16 cellular contexts compared by ENCODE assay signal in the genomic region with DNA sequence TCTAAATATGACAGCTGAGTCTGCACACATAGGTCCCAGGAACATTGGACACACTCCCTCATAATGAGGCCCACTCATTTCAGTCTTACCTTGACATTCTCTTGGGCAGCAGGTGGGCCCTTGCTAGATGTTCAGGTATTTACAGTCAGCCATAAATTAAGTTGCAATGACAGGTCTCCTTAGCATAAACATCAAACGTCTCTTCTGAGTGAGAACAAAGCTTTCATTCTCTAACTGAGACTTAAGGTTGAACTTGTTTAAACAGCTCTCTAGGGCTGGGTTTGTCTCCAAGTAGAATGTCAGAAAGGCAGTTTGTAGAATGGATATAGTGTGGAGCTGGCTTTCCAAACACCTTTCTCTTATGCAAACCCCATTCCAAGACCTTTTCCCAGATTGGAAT. TPM values are rescaled to one million over a fixed set of nuclear protein-coding genes. Genes with fewer than 3 reads are reported as not detected.
DNase-seq lines count a peak whose midpoint lies in the region; ATAC-seq, FAIRE-seq and TF ChIP-seq lines count a peak whose summit lies in the region.
"Had no signal": no experiment of that assay in that cellular context is flagged by ENCODE, and none has a peak within 500 bp of the region (broad histone marks: within the 10 kb centered on the region; RNA-seq: fewer than 3 reads in every experiment).

No MANE protein-coding gene starts in this region.

- no peak for TF ChIP-seq EP300 in A549 (IDR thresholded peaks at IDR 0.05)
- no peak for TF ChIP-seq EP300 in K562 (IDR thresholded peaks at IDR 0.05; ENCODE audit: low read length)
- 0 out of 4 replicates have a peak, but pooled peaks of 1 of the 2 experiments have one; percentile 26 for TF ChIP-seq EP300 in HepG2 (IDR thresholded peaks at IDR 0.05; ENCODE audit: low read depth in 2 of 2, low read length in 2 of 2)
- no peak for TF ChIP-seq EP300 in HepG2 (CRISPR knock-in tag; IDR thresholded peaks at IDR 0.05; ENCODE audit: borderline replicate concordance)

- no peak for ATAC-seq in A549
- ATAC-seq in K562 = no peak
- ATAC-seq in HepG2 = no peak
- ATAC-seq in heart right ventricle = no peak

- H3K4me2 ChIP-seq in A549 = 0 out of 3 replicates have a peak overlapping the region, but pooled peaks have one; percentile 27
- no peak overlapping the region for H3K4me2 ChIP-seq in K562 (ENCODE audit: insufficient read depth, low read length)
- no peak overlapping the region for H3K4me2 ChIP-seq in HepG2 (ENCODE audit: low read depth, low read length)

- no peaks in the 10 kb centered on the region for H3K9me3 ChIP-seq in A549
- H3K9me3 ChIP-seq in K562 (replicated peaks; ENCODE audit: control insufficient read depth, insufficient read depth, low read depth, low read length) = no peaks in the 10 kb centered on the region
- no peaks in the 10 kb centered on the region for H3K9me3 ChIP-seq in HepG2 (ENCODE audit: low read length)
- H3K9me3 ChIP-seq in heart right ventricle = no peaks in the 10 kb centered on the region
- H3K9me3 ChIP-seq: Peyer's patch had no signal

- TF ChIP-seq CTCF in A549 (IDR thresholded peaks at IDR 0.05) (no peak), K562 (IDR thresholded peaks at IDR 0.05 in 2 of 3, conservative IDR thresholded peaks at IDR 0.05 in 1 of 3; ENCODE audit: insufficient read depth in 2 of 3, low read depth in 1 of 3, low read length in 3 of 3) (no peak), HepG2 (CRISPR knock-in tag; IDR thresholded peaks at IDR 0.05) (no peak), heart right ventricle (IDR thresholded peaks at IDR 0.05) (no peak)

- BruUV-seq in K562 (replicated peaks; lab: Mats Ljungman, UMichigan) = no TSS peak
- no TSS peak for BruUV-seq in HepG2 (replicated peaks; lab: Mats Ljungman, UMichigan)

- H2AFZ ChIP-seq in K562 (ENCODE audit: low read depth, low read length) (no peak overlapping the region), HepG2 (ENCODE audit: low read length) (no peak overlapping the region)

- H3K36me3 ChIP-seq in K562 (ENCODE audit: control insufficient read depth, insufficient read depth, low read length) (peaks cover 5% of the 10 kb centered on the region; the same call in 1 of the 3 replicates), HepG2 (replicated peaks in 1 of 2; ENCODE audit: control insufficient read depth in 1 of 2, insufficient read depth in 2 of 2, low read length in 2 of 2) (no peaks in the 10 kb centered on the region; a peak in 1 of 5 replicates), heart right ventricle (peaks cover 0 to 22% (median 0%) of the 10 kb centered on the region in 9 donors)
- H3K36me3 ChIP-seq: Peyer's patch had no signal

- TF ChIP-seq POLR2A in A549 (IDR thresholded peaks at IDR 0.05; ENCODE audit: low read length) (no peak), K562 (conservative IDR thresholded peaks at IDR 0.05) (no peak), HepG2 (IDR thresholded peaks at IDR 0.05; ENCODE audit: insufficient read depth in 1 of 2, low read depth in 2 of 2, low read length in 2 of 2) (no peak)

- no peaks in the 10 kb centered on the region for H3K9me1 ChIP-seq in K562 (ENCODE audit: control insufficient read depth, insufficient read depth, low read length)

- in situ Hi-C loops in K562 (cut with MboI) = no loop called here
- in situ Hi-C loops in HepG2 (cut with HindIII; ENCODE audit: extremely low pct_ligation_motif_present, low pct_unique_long_range_greater_than_20kb) = no loop called here

- H4K20me1 ChIP-seq in K562 (replicated peaks; ENCODE audit: control insufficient read depth, insufficient read depth, low read length) (no peaks in the 10 kb centered on the region; the same call in 1 of the 2 replicates), HepG2 (ENCODE audit: insufficient read depth, low read length) (no peaks in the 10 kb centered on the region)

- H3K27me3 ChIP-seq in K562 (ENCODE audit: control insufficient read depth in 2 of 2, insufficient read depth in 2 of 2, low read length in 2 of 2) (no peaks in the 10 kb centered on the region), HepG2 (ENCODE audit: control insufficient read depth in 1 of 2, insufficient read depth in 2 of 2, low read length in 2 of 2) (no peaks in the 10 kb centered on the region), heart right ventricle (no peaks in the 10 kb centered on the region)
- H3K27me3 ChIP-seq: Peyer's patch had no signal

- WGBS in A549 (ENCODE audit: missing lambda C conversion rate) = 14% methylated on average over 1 of the region's 1 CpG
- WGBS in K562 (ENCODE audit: insufficient coverage, low coverage, missing lambda C conversion rate) = 13% methylated on average over 1 of the region's 1 CpG
- WGBS in HepG2 (ENCODE audit: low lambda C conversion rate) = 17% methylated on average over 1 of the region's 1 CpG
- 21 to 45% methylated on average over 1 of the region's 1 CpG for WGBS in heart right ventricle, 2 donors

- H3K9ac ChIP-seq in K562 (ENCODE audit: insufficient read depth in 1 of 2, low read depth in 2 of 2, low read length in 2 of 2) (no peak overlapping the region), HepG2 (ENCODE audit: insufficient read depth, low read depth, low read length) (no peak overlapping the region)

- H3K4me1 ChIP-seq in A549 = peaks cover 10% of the 10 kb centered on the region
- H3K4me1 ChIP-seq in K562 (replicated peaks in 1 of 2; ENCODE audit: control insufficient read depth in 2 of 2, insufficient read depth in 2 of 2, low read length in 2 of 2) = no peaks in the 10 kb centered on the region; a peak in 1 of 5 replicates
- peaks cover 58% of the 10 kb centered on the region for H3K4me1 ChIP-seq in HepG2 (ENCODE audit: insufficient read depth, low read length)
- peaks cover 0 to 37% (median 13%) of the 10 kb centered on the region in 9 donors for H3K4me1 ChIP-seq in heart right ventricle

- H3K79me2 ChIP-seq in K562 (ENCODE audit: control insufficient read depth, insufficient read depth, low read length) (peaks cover 5% of the 10 kb centered on the region; the same call in 1 of the 3 replicates), HepG2 (ENCODE audit: insufficient read depth, low read length) (peaks cover 80% of the 10 kb centered on the region)

- POLR2A ChIA-PET in A549 (lab: Yijun Ruan, JAX) (interaction anchor here (1.3 kb wide), 1 partner anchor 141 kb away, joined by 4 read pairs; no protein-coding TSS in a partner anchor), K562 (lab: Yijun Ruan, JAX) (interaction anchor here (0.7 to 2.1 kb wide), 6 partner anchors 9 to 36 kb away, joined by 3 to 8 read pairs (median 4); a partner anchor contains a TSS), HepG2 (lab: Yijun Ruan, JAX) (interaction anchor here (1.3 kb wide), 1 partner anchor 15 kb away, joined by 9 read pairs; no protein-coding TSS in a partner anchor)

- H3K4me3 ChIP-seq in A549 (no peak overlapping the region), K562 (no peak overlapping the region), HepG2 (replicated peaks in 1 of 3; ENCODE audit: insufficient read depth in 1 of 3, low read depth in 2 of 3, low read length in 3 of 3) (no peak overlapping the region), heart right ventricle (no peak overlapping the region)
- H3K4me3 ChIP-seq: Peyer's patch had no signal

- CTCF ChIA-PET in A549 (lab: Yijun Ruan, JAX) = interaction anchor here (0.8 to 1.6 kb wide), 10 partner anchors 9 to 68 kb away, joined by 3 to 6 read pairs (median 4); no protein-coding TSS in a partner anchor
- CTCF ChIA-PET in K562 (lab: Yijun Ruan, JAX; ENCODE audit: low intra/inter-chr PET ratio) = no interaction called here
- CTCF ChIA-PET in HepG2 (lab: Yijun Ruan, JAX; ENCODE audit: low intra/inter-chr PET ratio, low total read pairs) = no interaction called here

- no peak for TF ChIP-seq RAD21 in A549 (conservative IDR thresholded peaks at IDR 0.05 in 1 of 2, IDR thresholded peaks at IDR 0.05 in 1 of 2)
- TF ChIP-seq RAD21 in K562 (CRISPR knock-in tag; conservative IDR thresholded peaks at IDR 0.05 in 1 of 2, IDR thresholded peaks at IDR 0.05 in 1 of 2) = no peak
- no peak for TF ChIP-seq RAD21 in HepG2 (CRISPR knock-in tag; IDR thresholded peaks at IDR 0.05)

- intact Hi-C loops in K562 (cut with micrococcal nuclease) (no loop called here), HepG2 (cut with micrococcal nuclease; ENCODE audit: unreplicated experiment) (no loop called here), heart right ventricle (cut with DNase I) (no loop called here)

- FAIRE-seq in A549 (lab: Jason Lieb, UNC) (no peak), K562 (lab: Jason Lieb, UNC) (no peak), HepG2 (lab: Jason Lieb, UNC) (no peak)

- DNase-seq in A549 (ENCODE audit: low read depth in 1 of 2, low spot score in 1 of 2) (no peak), HT-29 (ENCODE audit: low spot score) (peak; percentile 88), K562 (ENCODE audit: extremely low read depth in 1 of 4, low spot score in 3 of 4) (no peak), HepG2 (ENCODE audit: low spot score) (peak; percentile 25), hypothalamus (lab: John Stamatoyannopoulos, UW) (no peak), heart right ventricle (no peak)
- no peak for DNase-seq in activated effector memory CD4-positive, alpha-beta T cell treated with anti-CD3 and anti-CD28 coated beads, Interleukin-2, amount 50 U/mL, for 16 hours
- DNase-seq in activated T-cell treated with anti-CD3 and anti-CD28 coated beads, Interleukin-2, amount 50 U/mL, for 1 hour = no peak
- DNase-seq: activated T-cell treated with anti-CD3 and anti-CD28 coated beads, Interleukin-2, amount 50 U/mL, for 48 hours; amygdala; DMS79; immature natural killer cell; NCI-H1048; Peyer's patch; posterior cingulate gyrus; T-helper 2 cell had no signal

- H3K27ac ChIP-seq in A549 (no peak overlapping the region), K562 (ENCODE audit: extremely low read depth, low read depth, low read length) (no peak overlapping the region), HepG2 (ENCODE audit: extremely low read length, insufficient read depth, low read length) (peak overlapping the region; percentile 22), heart right ventricle (no peak overlapping the region)

RNA-seq across cellular contexts. Expression of a gene that starts 10.3 kb away (rescaled TPM):
- polyA plus RNA-seq in A549 (2011; rRNA removed) = 18.4 and 20.1 TPM in 2 replicates
- 12.9 and 16.6 TPM in 2 replicates for polyA plus RNA-seq in A549 (2012; cell fraction: cytosol; rRNA removed)
- 16.8 and 19.9 TPM in 2 replicates for polyA plus RNA-seq in A549 (2012; cell fraction: nucleus; rRNA removed)
- polyA plus RNA-seq in A549 (2017; fragmentation: RNase III; extraction: RNeasy Plus Mini Kit Qiagen cat#74134 plus additional on column Dnase treatment) = 13.2 to 15.2 TPM (median 14.6 TPM) in 3 replicates
- 20.2 and 24.6 TPM in 2 replicates for polyA minus RNA-seq in A549 (2011; rRNA and poly(A)+ RNA removed)
- 10.6 and 14.2 TPM in 2 replicates for total RNA-seq in HT-29 (2014; rRNA removed; shearing (Covaris generic))
- total RNA-seq in K562 (2011; cell fraction: chromatin; rRNA removed; ENCODE audit: low replicate concordance) = 23.4 and 35.1 TPM in 2 replicates
- 25.7 and 30.9 TPM in 2 replicates for total RNA-seq in K562 (2011; cell fraction: nucleolus; rRNA removed)
- total RNA-seq in K562 (2011; cell fraction: nucleoplasm; rRNA removed) = 34.2 and 41.3 TPM in 2 replicates
- total RNA-seq in K562 (2014; rRNA removed) = 6.8 and 8.6 TPM in 2 replicates
- total RNA-seq in K562 (2014; rRNA removed; fragmentation: Illumina TruSeq; extraction: Trizol) = 5.9 and 6.7 TPM in 2 replicates
- 5.9 and 6.9 TPM in 2 replicates for total RNA-seq in K562 (2015; rRNA removed; fragmentation: Illumina TruSeq; extraction: Trizol)
- total RNA-seq in K562 (2021) = 10.3 and 15.1 TPM in 2 replicates
- 8.0 and 8.4 TPM in 2 replicates for polyA plus RNA-seq in K562 (2011; rRNA removed)
- 7.8 and 8.1 TPM in 2 replicates for polyA plus RNA-seq in K562 (2011; cell fraction: cytosol; rRNA removed)
- 11.1 and 12.6 TPM in 2 replicates for polyA plus RNA-seq in K562 (2011; cell fraction: nucleus; rRNA removed)
- 7.8 and 12.4 TPM in 2 replicates for polyA plus RNA-seq in K562 (2012)
- polyA plus RNA-seq in K562 (2014; fragmentation: Illumina TruSeq; extraction: Trizol) = 9.9 and 10.8 TPM in 2 replicates
- polyA plus RNA-seq in K562 (2014; fragmentation: Nextera tagmentation; extraction: Ambion mirVana) = under 1 TPM; 0.97 to 0.98 TPM
- 7.2 and 11.3 TPM in 2 replicates for polyA plus RNA-seq in K562 (2014; rRNA removed)
- polyA minus RNA-seq in K562 (2011; rRNA and poly(A)+ RNA removed) = 12.3 and 13.4 TPM in 2 replicates
- polyA minus RNA-seq in K562 (2011; cell fraction: cytosol; rRNA and poly(A)+ RNA removed) = 5.4 and 7.0 TPM in 2 replicates
- 4.3 and 6.0 TPM in 2 replicates for polyA minus RNA-seq in K562 (2011; cell fraction: nucleus; rRNA and poly(A)+ RNA removed)
- total RNA-seq in HepG2 (2016; rRNA removed; fragmentation: Illumina TruSeq; extraction: Trizol) = 5.8 and 8.9 TPM in 2 replicates
- total RNA-seq in HepG2 (2016; cell fraction: cytosol; rRNA removed; fragmentation: Illumina TruSeq; extraction: Trizol; ENCODE audit: low read depth) = 2.0 and 2.2 TPM in 2 replicates
- 4.3 and 9.8 TPM in 2 replicates for total RNA-seq in HepG2 (2016; cell fraction: insoluble cytoplasmic fraction; rRNA removed; fragmentation: Illumina TruSeq; extraction: Trizol)
- 5.4 and 7.6 TPM in 2 replicates for total RNA-seq in HepG2 (2016; cell fraction: membrane; rRNA removed; fragmentation: Illumina TruSeq; extraction: Trizol)
- 9.9 and 14.3 TPM in 2 replicates for total RNA-seq in HepG2 (2016; cell fraction: nucleus; rRNA removed; fragmentation: Illumina TruSeq; extraction: Trizol)
- polyA plus RNA-seq in HepG2 (2011; rRNA removed) = 12.1 and 14.1 TPM in 2 replicates
- polyA plus RNA-seq in HepG2 (2011; cell fraction: cytosol; rRNA removed) = 12.0 and 13.7 TPM in 2 replicates
- polyA plus RNA-seq in HepG2 (2011; cell fraction: nucleus; rRNA removed) = 12.5 and 12.9 TPM in 2 replicates
- polyA plus RNA-seq in HepG2 (2012) = 10.8 and 11.8 TPM in 2 replicates
- 1.1 and 1.3 TPM in 2 replicates for polyA plus RNA-seq in HepG2 (2016; cell fraction: cytosol; fragmentation: Illumina TruSeq; extraction: Trizol; ENCODE audit: low read depth)
- 5.3 and 5.6 TPM in 2 replicates for polyA plus RNA-seq in HepG2 (2016; cell fraction: insoluble cytoplasmic fraction; fragmentation: Illumina TruSeq; extraction: Trizol; ENCODE audit: low read depth)
- 3.8 and 4.6 TPM in 2 replicates for polyA plus RNA-seq in HepG2 (2016; cell fraction: membrane; fragmentation: Illumina TruSeq; extraction: Trizol; ENCODE audit: low read depth)
- polyA plus RNA-seq in HepG2 (2016; cell fraction: nucleus; fragmentation: Illumina TruSeq; extraction: Trizol; ENCODE audit: insufficient read depth, low read depth) = 16.9 and 17.0 TPM in 2 replicates
- polyA minus RNA-seq in HepG2 (2011; rRNA and poly(A)+ RNA removed; ENCODE audit: low replicate concordance) = 22.8 and 32.8 TPM in 2 replicates
- polyA minus RNA-seq in HepG2 (2011; cell fraction: cytosol; rRNA and poly(A)+ RNA removed) = 9.7 and 13.2 TPM in 2 replicates
- 12.1 and 14.2 TPM in 2 replicates for polyA minus RNA-seq in HepG2 (2011; cell fraction: nucleus; rRNA and poly(A)+ RNA removed)
- 10 to 100 TPM in 5 of 10 donors, 1 to 10 TPM in 5; 8.4 to 15.5 (median 10.4) TPM for total RNA-seq in heart right ventricle
- 1 to 10 TPM; 5.8 to 8.0 TPM for polyA plus RNA-seq in heart right ventricle

RNA-seq across cellular contexts. Expression of a gene that starts 44.9 kb away (rescaled TPM):
- 0.22 and 0.35 TPM in 2 replicates for polyA plus RNA-seq in A549 (2011; rRNA removed)
- polyA plus RNA-seq in A549 (2012; cell fraction: cytosol; rRNA removed) = 0.44 and 0.53 TPM in 2 replicates
- 1.4 and 3.1 TPM in 2 replicates for polyA plus RNA-seq in A549 (2012; cell fraction: nucleus; rRNA removed)
- polyA plus RNA-seq in A549 (2017; fragmentation: RNase III; extraction: RNeasy Plus Mini Kit Qiagen cat#74134 plus additional on column Dnase treatment) = 0.16 to 0.30 TPM (median 0.29 TPM) in 3 replicates
- polyA minus RNA-seq in A549 (2011; rRNA and poly(A)+ RNA removed) = 0.44 and 0.62 TPM in 2 replicates
- total RNA-seq in HT-29 (2014; rRNA removed; shearing (Covaris generic)) = 0.05 TPM in 1 of 2 replicates, not detected in the other
- 3.2 and 11.3 TPM in 2 replicates for total RNA-seq in K562 (2011; cell fraction: chromatin; rRNA removed; ENCODE audit: low replicate concordance)
- 5.7 and 10.0 TPM in 2 replicates for total RNA-seq in K562 (2011; cell fraction: nucleolus; rRNA removed)
- total RNA-seq in K562 (2011; cell fraction: nucleoplasm; rRNA removed) = 3.2 and 3.4 TPM in 2 replicates
- 0.82 and 1.5 TPM in 2 replicates for total RNA-seq in K562 (2014; rRNA removed)
- 0.70 and 1.3 TPM in 2 replicates for total RNA-seq in K562 (2014; rRNA removed; fragmentation: Illumina TruSeq; extraction: Trizol)
- 2.2 and 3.2 TPM in 2 replicates for total RNA-seq in K562 (2015; rRNA removed; fragmentation: Illumina TruSeq; extraction: Trizol)
- 1.3 and 1.5 TPM in 2 replicates for total RNA-seq in K562 (2021)
- polyA plus RNA-seq in K562 (2011; rRNA removed) = 0.74 and 1.1 TPM in 2 replicates
- polyA plus RNA-seq in K562 (2011; cell fraction: cytosol; rRNA removed) = 0.46 and 1.4 TPM in 2 replicates
- polyA plus RNA-seq in K562 (2011; cell fraction: nucleus; rRNA removed) = 2.5 and 2.6 TPM in 2 replicates
- 4.8 and 8.3 TPM in 2 replicates for polyA plus RNA-seq in K562 (2012)
- 0.65 and 1.1 TPM in 2 replicates for polyA plus RNA-seq in K562 (2014; fragmentation: Illumina TruSeq; extraction: Trizol)
- polyA plus RNA-seq in K562 (2014; fragmentation: Nextera tagmentation; extraction: Ambion mirVana) = not detected
- 1.2 and 1.5 TPM in 2 replicates for polyA plus RNA-seq in K562 (2014; rRNA removed)
- 0.96 and 1.2 TPM in 2 replicates for polyA minus RNA-seq in K562 (2011; rRNA and poly(A)+ RNA removed)
- polyA minus RNA-seq in K562 (2011; cell fraction: cytosol; rRNA and poly(A)+ RNA removed) = 6.1 TPM in 1 of 2 replicates, not detected in the other
- 1.8 and 2.4 TPM in 2 replicates for polyA minus RNA-seq in K562 (2011; cell fraction: nucleus; rRNA and poly(A)+ RNA removed)
- 7.2 and 10.9 TPM in 2 replicates for total RNA-seq in HepG2 (2016; rRNA removed; fragmentation: Illumina TruSeq; extraction: Trizol)
- 3.8 and 3.9 TPM in 2 replicates for total RNA-seq in HepG2 (2016; cell fraction: cytosol; rRNA removed; fragmentation: Illumina TruSeq; extraction: Trizol; ENCODE audit: low read depth)
- total RNA-seq in HepG2 (2016; cell fraction: insoluble cytoplasmic fraction; rRNA removed; fragmentation: Illumina TruSeq; extraction: Trizol) = 5.9 and 12.2 TPM in 2 replicates
- 6.3 and 7.1 TPM in 2 replicates for total RNA-seq in HepG2 (2016; cell fraction: membrane; rRNA removed; fragmentation: Illumina TruSeq; extraction: Trizol)
- 8.6 and 10.4 TPM in 2 replicates for total RNA-seq in HepG2 (2016; cell fraction: nucleus; rRNA removed; fragmentation: Illumina TruSeq; extraction: Trizol)
- 2.9 and 4.5 TPM in 2 replicates for polyA plus RNA-seq in HepG2 (2011; rRNA removed)
- 3.7 and 3.8 TPM in 2 replicates for polyA plus RNA-seq in HepG2 (2011; cell fraction: cytosol; rRNA removed)
- polyA plus RNA-seq in HepG2 (2011; cell fraction: nucleus; rRNA removed) = 7.5 and 12.9 TPM in 2 replicates
- polyA plus RNA-seq in HepG2 (2012) = 3.6 and 4.0 TPM in 2 replicates
- 0.84 and 1.5 TPM in 2 replicates for polyA plus RNA-seq in HepG2 (2016; cell fraction: cytosol; fragmentation: Illumina TruSeq; extraction: Trizol; ENCODE audit: low read depth)
- polyA plus RNA-seq in HepG2 (2016; cell fraction: insoluble cytoplasmic fraction; fragmentation: Illumina TruSeq; extraction: Trizol; ENCODE audit: low read depth) = 5.5 TPM in 2 replicates
- polyA plus RNA-seq in HepG2 (2016; cell fraction: membrane; fragmentation: Illumina TruSeq; extraction: Trizol; ENCODE audit: low read depth) = 2.0 and 2.7 TPM in 2 replicates
- 17.1 and 20.1 TPM in 2 replicates for polyA plus RNA-seq in HepG2 (2016; cell fraction: nucleus; fragmentation: Illumina TruSeq; extraction: Trizol; ENCODE audit: insufficient read depth, low read depth)
- polyA minus RNA-seq in HepG2 (2011; rRNA and poly(A)+ RNA removed; ENCODE audit: low replicate concordance) = 0.21 and 6.7 TPM in 2 replicates
- polyA minus RNA-seq in HepG2 (2011; cell fraction: cytosol; rRNA and poly(A)+ RNA removed) = 1.3 and 2.7 TPM in 2 replicates
- polyA minus RNA-seq in HepG2 (2011; cell fraction: nucleus; rRNA and poly(A)+ RNA removed) = 4.9 and 8.2 TPM in 2 replicates
- total RNA-seq in heart right ventricle = 10 to 100 TPM; 16.6 to 47.0 (median 23.9) TPM
- 10 to 100 TPM; 27.2 to 58.8 TPM for polyA plus RNA-seq in heart right ventricle

RNA-seq across cellular contexts. Expression of a gene that starts 54.5 kb away (rescaled TPM):
- polyA plus RNA-seq in A549 (2011; rRNA removed) (0.03 and 0.22 TPM in 2 replicates), A549 (2017; fragmentation: RNase III; extraction: RNeasy Plus Mini Kit Qiagen cat#74134 plus additional on column Dnase treatment) (0.05 TPM in 1 of 3 replicates, not detected in the others), K562 (2011; rRNA removed) (0.26 and 0.83 TPM in 2 replicates), K562 (2014; fragmentation: Illumina TruSeq; extraction: Trizol) (0.30 and 0.71 TPM in 2 replicates), K562 (2014; fragmentation: Nextera tagmentation; extraction: Ambion mirVana) (under 1 TPM; 0.07 to 0.11 TPM), K562 (2014; rRNA removed) (0.42 and 0.45 TPM in 2 replicates), HepG2 (2011; rRNA removed) (not detected in 2 replicates), heart right ventricle (10 to 100 TPM; 33.8 to 38.1 TPM)
- 0.07 and 0.25 TPM in 2 replicates for polyA plus RNA-seq in A549 (2012; cell fraction: cytosol; rRNA removed)
- polyA plus RNA-seq in A549 (2012; cell fraction: nucleus; rRNA removed) = 0.36 and 0.42 TPM in 2 replicates
- not detected in 2 replicates for polyA minus RNA-seq in A549 (2011; rRNA and poly(A)+ RNA removed)
- total RNA-seq in HT-29 (2014; rRNA removed; shearing (Covaris generic)) = not detected in 2 replicates
- 1.3 and 3.5 TPM in 2 replicates for total RNA-seq in K562 (2011; cell fraction: chromatin; rRNA removed; ENCODE audit: low replicate concordance)
- 2.1 and 2.7 TPM in 2 replicates for total RNA-seq in K562 (2011; cell fraction: nucleolus; rRNA removed)
- total RNA-seq in K562 (2011; cell fraction: nucleoplasm; rRNA removed) = 1.2 and 2.4 TPM in 2 replicates
- total RNA-seq in K562 (2014; rRNA removed) (0.20 and 0.91 TPM in 2 replicates), K562 (2014; rRNA removed; fragmentation: Illumina TruSeq; extraction: Trizol) (0.06 and 0.22 TPM in 2 replicates), K562 (2015; rRNA removed; fragmentation: Illumina TruSeq; extraction: Trizol) (0.36 and 0.87 TPM in 2 replicates), K562 (2021) (1.3 and 1.4 TPM in 2 replicates), HepG2 (2016; rRNA removed; fragmentation: Illumina TruSeq; extraction: Trizol) (not detected in 2 replicates), heart right ventricle (10 to 100 TPM; 16.6 to 68.0 (median 26.3) TPM)
- 0.39 and 0.47 TPM in 2 replicates for polyA plus RNA-seq in K562 (2011; cell fraction: cytosol; rRNA removed)
- 2.0 and 2.1 TPM in 2 replicates for polyA plus RNA-seq in K562 (2011; cell fraction: nucleus; rRNA removed)
- polyA plus RNA-seq in K562 (2012) = 1.2 and 5.1 TPM in 2 replicates
- polyA minus RNA-seq in K562 (2011; rRNA and poly(A)+ RNA removed) = 0.28 and 1.2 TPM in 2 replicates
- not detected in 2 replicates for polyA minus RNA-seq in K562 (2011; cell fraction: cytosol; rRNA and poly(A)+ RNA removed)
- polyA minus RNA-seq in K562 (2011; cell fraction: nucleus; rRNA and poly(A)+ RNA removed) = 0.94 and 1.7 TPM in 2 replicates
- total RNA-seq in HepG2 (2016; cell fraction: cytosol; rRNA removed; fragmentation: Illumina TruSeq; extraction: Trizol; ENCODE audit: low read depth) = not detected in 2 replicates
- total RNA-seq in HepG2 (2016; cell fraction: insoluble cytoplasmic fraction; rRNA removed; fragmentation: Illumina TruSeq; extraction: Trizol) = not detected in 2 replicates
- not detected in 2 replicates for total RNA-seq in HepG2 (2016; cell fraction: membrane; rRNA removed; fragmentation: Illumina TruSeq; extraction: Trizol)
- not detected in 2 replicates for total RNA-seq in HepG2 (2016; cell fraction: nucleus; rRNA removed; fragmentation: Illumina TruSeq; extraction: Trizol)
- not detected in 2 replicates for polyA plus RNA-seq in HepG2 (2011; cell fraction: cytosol; rRNA removed)
- not detected in 2 replicates for polyA plus RNA-seq in HepG2 (2011; cell fraction: nucleus; rRNA removed)
- polyA plus RNA-seq in HepG2 (2012) = not detected in 2 replicates
- not detected in 2 replicates for polyA plus RNA-seq in HepG2 (2016; cell fraction: cytosol; fragmentation: Illumina TruSeq; extraction: Trizol; ENCODE audit: low read depth)
- polyA plus RNA-seq in HepG2 (2016; cell fraction: insoluble cytoplasmic fraction; fragmentation: Illumina TruSeq; extraction: Trizol; ENCODE audit: low read depth) = not detected in 2 replicates
- not detected in 2 replicates for polyA plus RNA-seq in HepG2 (2016; cell fraction: membrane; fragmentation: Illumina TruSeq; extraction: Trizol; ENCODE audit: low read depth)
- polyA plus RNA-seq in HepG2 (2016; cell fraction: nucleus; fragmentation: Illumina TruSeq; extraction: Trizol; ENCODE audit: insufficient read depth, low read depth) = not detected in 2 replicates
- polyA minus RNA-seq in HepG2 (2011; rRNA and poly(A)+ RNA removed; ENCODE audit: low replicate concordance) = 0.05 TPM in 1 of 2 replicates, not detected in the other
- polyA minus RNA-seq in HepG2 (2011; cell fraction: cytosol; rRNA and poly(A)+ RNA removed) = not detected in 2 replicates
- polyA minus RNA-seq in HepG2 (2011; cell fraction: nucleus; rRNA and poly(A)+ RNA removed) = not detected in 2 replicates

Comparison
In these comparisons a context has a peak if more than half of its experiments do, and no peak if none do; other contexts are left out.
1. DNase-seq: peak in HT-29 (single experiment) and HepG2 (single experiment); none in A549 (0 of 2), K562 (0 of 4), hypothalamus (0 of 51), activated effector memory CD4-positive, alpha-beta T cell treated with anti-CD3 and anti-CD28 coated beads, Interleukin-2, amount 50 U/mL, for 16 hours (single experiment), activated T-cell treated with anti-CD3 and anti-CD28 coated beads, Interleukin-2, amount 50 U/mL, for 1 hour (single experiment) and heart right ventricle (0 of 2).